ENCODE assay signal across 18 cellular contexts in genomic region chr13:49124693-49125304, GRCh38.
DNase-seq lines count a peak whose midpoint lies in the region; ATAC-seq and TF ChIP-seq lines count a peak whose summit lies in the region.
"Had no signal": no experiment of that assay in that cellular context is flagged by ENCODE, and none has a peak within 500 bp of the region (broad histone marks: within the 10 kb centered on the region; RNA-seq: fewer than 3 reads in every experiment).

No MANE protein-coding gene starts in this region.

- DNase-seq in CD8-positive, alpha-beta memory T cell, result no peak
- DNase-seq in activated B cell treated with CpG ODN at 0.5 μM for 24 hours, result no peak
- peak; percentile 19 for DNase-seq in fibroblast of the aortic adventitia (ENCODE audit: low read depth)
- DNase-seq in osteocyte (ENCODE audit: extremely low spot score, unreplicated experiment), result no peak
- DNase-seq in H4 (ENCODE audit: low spot score), result no peak
- DNase-seq in RKO (ENCODE audit: low spot score), result no peak
- DNase-seq: activated CD4-positive, CD25-positive, alpha-beta regulatory T cell; COR-L47; NCI-H1930; NCI-H446; Right ventricle myocardium superior; stimulated activated CD4-positive, alpha-beta T cell treated with anti-CD3 and anti-CD28 coated beads, Interleukin-4, amount 100 ng/mL, for 4 hours; stimulated activated CD8-positive, alpha-beta memory T cell treated with anti-CD3 and anti-CD28 coated beads, Interleukin-4, amount 100 ng/mL, for 48 hours; T-helper 17 cell; testis had no signal

- H3K4me1 ChIP-seq in CD8-positive, alpha-beta memory T cell (ENCODE audit: insufficient read depth, low read length), result peaks cover 5% of the 10 kb centered on the region
- H3K4me1 ChIP-seq: testis had no signal

- peaks cover 1 to 10% (median 6%) of the 10 kb centered on the region in 3 donors for H3K36me3 Mint-ChIP-seq in CD8-positive, alpha-beta memory T cell
- H3K36me3 Mint-ChIP-seq in activated B cell treated with CpG ODN at 0.5 μM for 24 hours (ENCODE audit: low read depth), result peaks cover 22% of the 10 kb centered on the region
- H3K36me3 Mint-ChIP-seq in osteocyte (ENCODE audit: unreplicated experiment), result peaks cover 21% of the 10 kb centered on the region

- POLR2A ChIA-PET in CD8-positive, alpha-beta memory T cell (lab: Charles Lee), result no interaction called here
- POLR2A ChIA-PET in activated B cell treated with CpG ODN at 0.5 μM for 24 hours (lab: Charles Lee), result no interaction called here

- ATAC-seq in activated B cell treated with CpG ODN at 0.5 μM for 24 hours (ENCODE audit: low read depth), result no peak
- no peak for ATAC-seq in HG02938 (IDR thresholded peaks at IDR 0.05; ENCODE audit: unreplicated experiment)
- ATAC-seq in GM19351 (IDR thresholded peaks at IDR 0.05; ENCODE audit: unreplicated experiment), result no peak
- ATAC-seq: T-helper 17 cell had no signal

- no peak overlapping the region for H3K27ac ChIP-seq in CD8-positive, alpha-beta memory T cell (ENCODE audit: low read depth, low read length)
- H3K27ac ChIP-seq: testis had no signal

- H3K9me3 Mint-ChIP-seq in CD8-positive, alpha-beta memory T cell, result peaks cover 0 to 1% (median 0%) of the 10 kb centered on the region in 5 donors
- H3K9me3 Mint-ChIP-seq in activated B cell treated with CpG ODN at 0.5 μM for 24 hours, result no peaks in the 10 kb centered on the region
- peaks cover 23% of the 10 kb centered on the region for H3K9me3 Mint-ChIP-seq in osteocyte (ENCODE audit: unreplicated experiment)

- H3K27ac Mint-ChIP-seq in CD8-positive, alpha-beta memory T cell, result peak overlapping the region; percentile 3 to 65 (median 50)
- H3K27ac Mint-ChIP-seq in activated B cell treated with CpG ODN at 0.5 μM for 24 hours (peak overlapping the region; percentile 25), osteocyte (ENCODE audit: unreplicated experiment) (peak overlapping the region; percentile 67)
- H3K27ac Mint-ChIP-seq: T-helper 17 cell had no signal

- TF ChIP-seq CTCF in activated B cell treated with CpG ODN at 0.5 μM for 24 hours (IDR thresholded peaks at IDR 0.05), result no peak
- TF ChIP-seq CTCF in fibroblast of the aortic adventitia (IDR thresholded peaks at IDR 0.05; ENCODE audit: insufficient read depth, low read length), result no peak
- no peak for TF ChIP-seq CTCF in osteocyte (IDR thresholded peaks at IDR 0.05)

- intact Hi-C loops in activated B cell treated with CpG ODN at 0.5 μM for 24 hours (cut with micrococcal nuclease), result no loop called here

- H3K9me3 ChIP-seq in CD8-positive, alpha-beta memory T cell (ENCODE audit: low read length), result no peaks in the 10 kb centered on the region
- H3K9me3 ChIP-seq: testis had no signal

- H3K4me3 ChIP-seq in CD8-positive, alpha-beta memory T cell (ENCODE audit: low read length), result no peak overlapping the region
- no peak overlapping the region for H3K4me3 ChIP-seq in fibroblast of the aortic adventitia (ENCODE audit: low read depth, low read length)
- H3K4me3 ChIP-seq: smooth muscle cell, testis had no signal

- H3K27me3 Mint-ChIP-seq in CD8-positive, alpha-beta memory T cell, result no peaks in the 10 kb centered on the region
- H3K27me3 Mint-ChIP-seq in activated B cell treated with CpG ODN at 0.5 μM for 24 hours, result no peaks in the 10 kb centered on the region
- H3K27me3 Mint-ChIP-seq in osteocyte (ENCODE audit: unreplicated experiment), result no peaks in the 10 kb centered on the region
- H3K27me3 Mint-ChIP-seq: T-helper 17 cell had no signal

- peaks cover 13 to 48% (median 17%) of the 10 kb centered on the region in 3 donors for H3K4me1 Mint-ChIP-seq in CD8-positive, alpha-beta memory T cell
- H3K4me1 Mint-ChIP-seq in activated B cell treated with CpG ODN at 0.5 μM for 24 hours (peaks cover 6% of the 10 kb centered on the region), osteocyte (ENCODE audit: unreplicated experiment) (peaks cover 8% of the 10 kb centered on the region)

- CTCF ChIA-PET in CD8-positive, alpha-beta memory T cell (lab: Charles Lee), result interaction anchor here (1.0 kb wide), 1 partner anchor 566 kb away, joined by 3 read pairs; the partner anchor contains the start of gene EBPL
- CTCF ChIA-PET in activated B cell treated with CpG ODN at 0.5 μM for 24 hours (lab: Charles Lee), result no interaction called here

- no peaks in the 10 kb centered on the region for H3K27me3 ChIP-seq in CD8-positive, alpha-beta memory T cell (ENCODE audit: insufficient read depth, low read length, poor library complexity, severe bottlenecking)
- H3K27me3 ChIP-seq: testis had no signal

- H3K4me3 Mint-ChIP-seq in CD8-positive, alpha-beta memory T cell, result no peak overlapping the region
- no peak overlapping the region for H3K4me3 Mint-ChIP-seq in activated B cell treated with CpG ODN at 0.5 μM for 24 hours
- H3K4me3 Mint-ChIP-seq in osteocyte (ENCODE audit: unreplicated experiment), result no peak overlapping the region
- H3K4me3 Mint-ChIP-seq: T-helper 17 cell had no signal

- no peaks in the 10 kb centered on the region for H3K36me3 ChIP-seq in CD8-positive, alpha-beta memory T cell (ENCODE audit: insufficient read depth, low read length)
